Comparison of ENCODE assay signal across 8 cellular contexts in the genomic region with DNA sequence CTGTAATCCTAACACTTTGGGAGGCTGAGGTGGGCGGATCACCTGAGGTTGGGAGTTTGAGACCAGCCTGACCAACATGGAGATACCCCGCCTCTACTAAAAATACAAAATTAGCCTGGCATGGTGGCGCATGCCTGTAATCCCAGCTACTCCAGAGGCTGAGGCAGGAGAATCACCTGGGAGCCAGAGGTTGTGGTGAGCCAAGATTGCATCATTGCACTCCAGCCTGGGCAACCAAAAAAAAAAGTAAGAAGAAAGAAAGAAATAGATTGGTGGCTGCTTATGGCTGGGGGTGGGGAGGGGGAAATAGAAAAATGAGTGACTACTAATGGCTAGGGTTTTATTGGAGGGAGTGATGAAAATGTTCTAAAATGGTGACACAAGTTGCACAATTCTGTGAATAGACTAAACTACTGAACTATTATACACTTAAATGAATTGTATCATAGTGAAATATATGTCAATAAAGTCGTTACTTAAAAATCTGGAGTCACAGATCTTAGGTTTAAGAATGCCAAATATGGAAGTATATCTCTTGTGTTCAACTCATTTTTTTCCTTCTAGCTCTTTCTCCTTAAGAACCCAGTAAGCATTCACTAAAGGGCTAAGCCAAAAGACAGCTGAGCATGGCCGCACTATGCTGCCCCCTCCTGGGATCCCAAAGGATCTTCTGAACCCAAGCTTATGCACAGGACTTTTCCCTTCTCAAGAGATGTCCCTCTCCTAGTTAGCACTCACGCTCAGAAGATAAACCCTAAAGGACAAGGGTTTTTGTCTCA. TPM values are rescaled to one million over a fixed set of nuclear protein-coding genes. Genes with fewer than 3 reads are reported as not detected.
DNase-seq lines count a peak whose midpoint lies in the region; ATAC-seq and TF ChIP-seq lines count a peak whose summit lies in the region.

No MANE protein-coding gene starts in this region.

- no peaks in the 10 kb centered on the region for H3K36me3 ChIP-seq in ascending aorta

- H3K27ac ChIP-seq in ascending aorta, result no peak overlapping the region

- H3K4me1 ChIP-seq in ascending aorta, result peaks cover 0 to 3% of the 10 kb centered on the region in 2 donors

- no peaks in the 10 kb centered on the region for H3K27me3 ChIP-seq in ascending aorta

- intact Hi-C loops in ascending aorta (cut with DNase I), result loop anchor here (5.0 kb wide), 1 partner anchor 394 kb away; the partner anchor contains the start of gene GLUL

- H3K4me3 ChIP-seq in LNCaP clone FGC (ENCODE audit: low read depth, low read length) (no peak overlapping the region), ascending aorta (no peak overlapping the region)

- peak; percentile 84 for TF ChIP-seq CTCF in LNCaP clone FGC (IDR thresholded peaks at IDR 0.05; ENCODE audit: control insufficient read depth, extremely low read depth, insufficient read depth)
- TF ChIP-seq CTCF in ascending aorta (IDR thresholded peaks at IDR 0.05), result peak; percentile 50 to 67 (median 58)

- ATAC-seq in HG03097 (IDR thresholded peaks at IDR 0.05; ENCODE audit: low FRiP score, unreplicated experiment) (no peak), GM21737 (IDR thresholded peaks at IDR 0.05; ENCODE audit: unreplicated experiment) (no peak)

- H3K9me3 ChIP-seq in ascending aorta, result no peaks in the 10 kb centered on the region

- peak; percentile 85 for DNase-seq in DMS153 treated with DMSO at 0.1 percent for 48 hours (lab: John Stamatoyannopoulos, UW; ENCODE audit: unreplicated experiment)
- DNase-seq in LNCaP clone FGC (ENCODE audit: low read depth), result peak; percentile 43
- peak; percentile 33 to 35 for DNase-seq in SHP77 (lab: John Stamatoyannopoulos, UW)
- no peak for DNase-seq in ascending aorta (ENCODE audit: low spot score in 2 of 2)
- DNase-seq in hippocampal formation (lab: John Stamatoyannopoulos, UW), result peak; percentile 37 to 55
- DNase-seq in stimulated activated CD4-positive, alpha-beta T cell treated with anti-CD3 and anti-CD28 coated beads, Interleukin-12 subunit alpha, Interleukin-12 subunit beta, amount 100 ng/mL, for 4 hours, result peak; percentile 22

RNA-seq across cellular contexts. Expression of gene NPL, which starts 3.2 kb away (rescaled TPM):
- total RNA-seq in ascending aorta, result 2.1 TPM

RNA-seq across cellular contexts. Expression of gene DHX9, which starts 52.7 kb away (rescaled TPM):
- 52.8 TPM for total RNA-seq in ascending aorta

Comparison
In these comparisons a context has a peak if more than half of its experiments do, and no peak if none do; other contexts are left out.
1. DNase-seq: peak in DMS153 treated with DMSO at 0.1 percent for 48 hours (single experiment), LNCaP clone FGC (single experiment), SHP77 (2 of 2), hippocampal formation (2 of 2) and stimulated activated CD4-positive, alpha-beta T cell treated with anti-CD3 and anti-CD28 coated beads, Interleukin-12 subunit alpha, Interleukin-12 subunit beta, amount 100 ng/mL, for 4 hours (single experiment); none in ascending aorta (0 of 2).